1 cellular context compared by ENCODE assay signal in the genomic region with DNA sequence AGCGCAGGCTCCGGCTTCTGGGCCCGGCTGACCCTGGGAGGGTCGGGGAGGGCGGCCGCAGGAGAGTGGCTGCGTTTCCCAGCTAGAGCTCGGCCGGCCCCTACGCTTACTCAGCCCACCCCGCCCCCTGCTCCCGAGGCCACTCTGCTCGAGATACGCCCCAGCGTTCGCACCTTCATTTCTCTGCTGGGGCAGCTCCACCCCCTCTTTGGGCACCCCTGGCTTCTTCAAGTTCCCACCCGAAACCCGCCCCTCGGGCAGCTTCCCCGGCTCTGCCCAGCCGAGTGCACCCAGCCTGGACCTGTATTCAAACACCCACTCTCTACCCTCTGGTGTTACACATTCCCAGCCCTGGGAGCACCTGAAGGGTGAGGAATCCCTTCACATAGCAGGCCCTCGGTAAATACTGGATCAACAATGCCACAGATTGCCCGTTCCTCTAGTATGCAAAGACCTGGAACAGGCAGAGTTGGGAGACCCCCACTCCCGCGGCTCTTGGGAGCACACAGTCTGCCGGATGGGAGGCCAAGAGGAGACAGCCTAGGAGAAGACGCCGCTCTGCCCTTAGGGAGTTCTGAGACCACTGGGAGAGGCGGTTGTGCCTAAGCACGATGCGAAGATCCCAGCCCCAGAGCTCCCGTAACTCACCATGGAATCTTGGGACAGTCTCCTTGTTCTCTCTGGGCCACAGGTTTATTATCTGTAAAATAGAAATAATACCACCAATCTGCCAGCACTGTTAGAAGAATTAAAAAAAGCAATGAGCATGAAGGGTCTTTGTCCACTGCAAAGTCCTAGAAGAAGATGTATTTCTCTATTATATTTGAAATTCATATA.
TF ChIP-seq lines count a peak whose summit lies in the region.

No MANE protein-coding gene starts in this region.

TF ChIP-seq in HepG2, 621 proteins besides CTCF, POLR2A, EP300 and RAD21 (continued from another document and continues in another):
- TF ChIP-seq, protein P1, sequence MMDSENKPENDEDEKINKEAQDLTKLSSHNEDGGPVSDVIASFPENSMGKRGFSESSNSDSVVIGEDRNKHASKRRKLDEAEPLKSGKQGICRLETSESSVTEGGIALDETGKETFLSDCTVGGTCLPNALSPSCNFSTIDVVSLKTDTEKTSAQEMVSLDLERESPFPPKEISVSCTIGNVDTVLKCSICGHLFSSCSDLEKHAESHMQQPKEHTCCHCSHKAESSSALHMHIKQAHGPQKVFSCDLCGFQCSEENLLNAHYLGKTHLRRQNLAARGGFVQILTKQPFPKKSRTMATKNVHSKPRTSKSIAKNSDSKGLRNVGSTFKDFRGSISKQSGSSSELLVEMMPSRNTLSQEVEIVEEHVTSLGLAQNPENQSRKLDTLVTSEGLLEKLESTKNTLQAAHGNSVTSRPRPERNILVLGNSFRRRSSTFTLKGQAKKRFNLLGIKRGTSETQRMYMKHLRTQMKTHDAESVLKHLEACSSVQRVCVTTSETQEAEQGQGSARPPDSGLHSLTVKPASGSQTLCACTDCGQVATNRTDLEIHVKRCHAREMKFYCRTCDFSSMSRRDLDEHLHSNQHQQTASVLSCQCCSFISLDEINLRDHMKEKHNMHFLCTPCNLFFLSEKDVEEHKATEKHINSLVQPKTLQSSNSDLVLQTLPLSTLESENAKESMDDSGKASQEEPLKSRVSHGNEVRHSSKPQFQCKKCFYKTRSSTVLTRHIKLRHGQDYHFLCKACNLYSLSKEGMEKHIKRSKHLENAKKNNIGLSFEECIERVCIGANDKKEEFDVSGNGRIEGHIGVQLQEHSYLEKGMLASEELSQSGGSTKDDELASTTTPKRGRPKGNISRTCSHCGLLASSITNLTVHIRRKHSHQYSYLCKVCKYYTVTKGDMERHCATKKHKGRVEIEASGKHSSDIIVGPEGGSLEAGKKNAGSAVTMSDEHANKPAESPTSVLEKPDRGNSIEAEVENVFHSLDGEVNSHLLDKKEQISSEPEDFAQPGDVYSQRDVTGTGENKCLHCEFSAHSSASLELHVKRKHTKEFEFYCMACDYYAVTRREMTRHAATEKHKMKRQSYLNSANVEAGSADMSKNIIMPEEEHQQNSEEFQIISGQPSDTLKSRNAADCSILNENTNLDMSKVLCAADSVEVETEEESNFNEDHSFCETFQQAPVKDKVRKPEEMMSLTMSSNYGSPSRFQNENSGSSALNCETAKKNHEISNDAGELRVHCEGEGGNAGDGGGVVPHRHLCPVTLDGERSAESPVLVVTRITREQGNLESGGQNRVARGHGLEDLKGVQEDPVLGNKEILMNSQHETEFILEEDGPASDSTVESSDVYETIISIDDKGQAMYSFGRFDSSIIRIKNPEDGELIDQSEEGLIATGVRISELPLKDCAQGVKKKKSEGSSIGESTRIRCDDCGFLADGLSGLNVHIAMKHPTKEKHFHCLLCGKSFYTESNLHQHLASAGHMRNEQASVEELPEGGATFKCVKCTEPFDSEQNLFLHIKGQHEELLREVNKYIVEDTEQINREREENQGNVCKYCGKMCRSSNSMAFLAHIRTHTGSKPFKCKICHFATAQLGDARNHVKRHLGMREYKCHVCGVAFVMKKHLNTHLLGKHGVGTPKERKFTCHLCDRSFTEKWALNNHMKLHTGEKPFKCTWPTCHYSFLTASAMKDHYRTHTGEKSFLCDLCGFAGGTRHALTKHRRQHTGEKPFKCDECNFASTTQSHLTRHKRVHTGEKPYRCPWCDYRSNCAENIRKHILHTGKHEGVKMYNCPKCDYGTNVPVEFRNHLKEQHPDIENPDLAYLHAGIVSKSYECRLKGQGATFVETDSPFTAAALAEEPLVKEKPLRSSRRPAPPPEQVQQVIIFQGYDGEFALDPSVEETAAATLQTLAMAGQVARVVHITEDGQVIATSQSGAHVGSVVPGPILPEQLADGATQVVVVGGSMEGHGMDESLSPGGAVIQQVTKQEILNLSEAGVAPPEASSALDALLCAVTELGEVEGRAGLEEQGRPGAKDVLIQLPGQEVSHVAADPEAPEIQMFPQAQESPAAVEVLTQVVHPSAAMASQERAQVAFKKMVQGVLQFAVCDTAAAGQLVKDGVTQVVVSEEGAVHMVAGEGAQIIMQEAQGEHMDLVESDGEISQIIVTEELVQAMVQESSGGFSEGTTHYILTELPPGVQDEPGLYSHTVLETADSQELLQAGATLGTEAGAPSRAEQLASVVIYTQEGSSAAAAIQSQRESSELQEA (CRISPR knock-in tag; IDR thresholded peaks at IDR 0.05; ENCODE audit: not compliant biosample characterization), result peak; percentile 14
- no peak for TF ChIP-seq RXRB (CRISPR knock-in tag; IDR thresholded peaks at IDR 0.05; ENCODE audit: borderline replicate concordance)
- TF ChIP-seq BORCS8-MEF2B (CRISPR knock-in tag; IDR thresholded peaks at IDR 0.05), result peak; percentile 1; the same call in 1 of the 2 replicates
- 0 out of 2 replicates have a peak, but pooled peaks have one; percentile 0 for TF ChIP-seq ZNF629 (CRISPR knock-in tag; conservative IDR thresholded peaks at IDR 0.05)
- peak; percentile 7 for TF ChIP-seq ZNF781 (CRISPR knock-in tag; IDR thresholded peaks at IDR 0.05; ENCODE audit: borderline replicate concordance, not compliant biosample characterization)
- TF ChIP-seq ZNF546 (CRISPR knock-in tag; conservative IDR thresholded peaks at IDR 0.05), result no peak; the same call in 1 of the 2 replicates
- no peak for TF ChIP-seq RBAK (CRISPR knock-in tag; IDR thresholded peaks at IDR 0.05)
- no peak for TF ChIP-seq ELF4 (CRISPR knock-in tag; IDR thresholded peaks at IDR 0.05; ENCODE audit: borderline replicate concordance)
- 0 out of 2 replicates have a peak, but pooled peaks have one; percentile 0 for TF ChIP-seq HDAC2 (CRISPR knock-in tag; IDR thresholded peaks at IDR 0.05)
- TF ChIP-seq POLR2AphosphoS5 (IDR thresholded peaks at IDR 0.05; ENCODE audit: low read depth, low read length), result no peak
- TF ChIP-seq NFIC (IDR thresholded peaks at IDR 0.05; ENCODE audit: low read length), result no peak
- TF ChIP-seq SNAPC2 (CRISPR knock-in tag; IDR thresholded peaks at IDR 0.05), result no peak
- TF ChIP-seq NFIB (CRISPR knock-in tag; IDR thresholded peaks at IDR 0.05; ENCODE audit: borderline replicate concordance), result no peak
- TF ChIP-seq, protein P2, sequence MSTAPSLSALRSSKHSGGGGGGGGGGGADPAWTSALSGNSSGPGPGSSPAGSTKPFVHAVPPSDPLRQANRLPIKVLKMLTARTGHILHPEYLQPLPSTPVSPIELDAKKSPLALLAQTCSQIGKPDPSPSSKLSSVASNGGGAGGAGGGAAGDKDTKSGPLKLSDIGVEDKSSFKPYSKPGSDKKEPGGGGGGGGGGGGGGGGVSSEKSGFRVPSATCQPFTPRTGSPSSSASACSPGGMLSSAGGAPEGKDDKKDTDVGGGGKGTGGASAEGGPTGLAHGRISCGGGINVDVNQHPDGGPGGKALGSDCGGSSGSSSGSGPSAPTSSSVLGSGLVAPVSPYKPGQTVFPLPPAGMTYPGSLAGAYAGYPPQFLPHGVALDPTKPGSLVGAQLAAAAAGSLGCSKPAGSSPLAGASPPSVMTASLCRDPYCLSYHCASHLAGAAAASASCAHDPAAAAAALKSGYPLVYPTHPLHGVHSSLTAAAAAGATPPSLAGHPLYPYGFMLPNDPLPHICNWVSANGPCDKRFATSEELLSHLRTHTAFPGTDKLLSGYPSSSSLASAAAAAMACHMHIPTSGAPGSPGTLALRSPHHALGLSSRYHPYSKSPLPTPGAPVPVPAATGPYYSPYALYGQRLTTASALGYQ (CRISPR knock-in tag; IDR thresholded peaks at IDR 0.05), result no peak
- no peak for TF ChIP-seq FOXA1 (IDR thresholded peaks at IDR 0.05)
- TF ChIP-seq FOXA1 (CRISPR knock-in tag; IDR thresholded peaks at IDR 0.05), result peak; percentile 28; the same call in 1 of the 2 replicates
- TF ChIP-seq, protein P3, sequence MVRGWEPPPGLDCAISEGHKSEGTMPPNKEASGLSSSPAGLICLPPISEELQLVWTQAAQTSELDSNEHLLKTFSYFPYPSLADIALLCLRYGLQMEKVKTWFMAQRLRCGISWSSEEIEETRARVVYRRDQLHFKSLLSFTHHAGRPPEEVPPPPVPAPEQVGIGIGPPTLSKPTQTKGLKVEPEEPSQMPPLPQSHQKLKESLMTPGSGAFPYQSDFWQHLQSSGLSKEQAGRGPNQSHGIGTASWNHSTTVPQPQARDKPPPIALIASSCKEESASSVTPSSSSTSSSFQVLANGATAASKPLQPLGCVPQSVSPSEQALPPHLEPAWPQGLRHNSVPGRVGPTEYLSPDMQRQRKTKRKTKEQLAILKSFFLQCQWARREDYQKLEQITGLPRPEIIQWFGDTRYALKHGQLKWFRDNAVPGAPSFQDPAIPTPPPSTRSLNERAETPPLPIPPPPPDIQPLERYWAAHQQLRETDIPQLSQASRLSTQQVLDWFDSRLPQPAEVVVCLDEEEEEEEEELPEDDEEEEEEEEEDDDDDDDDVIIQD (CRISPR knock-in tag; IDR thresholded peaks at IDR 0.05; ENCODE audit: low read depth), result no peak
- TF ChIP-seq, protein P4, sequence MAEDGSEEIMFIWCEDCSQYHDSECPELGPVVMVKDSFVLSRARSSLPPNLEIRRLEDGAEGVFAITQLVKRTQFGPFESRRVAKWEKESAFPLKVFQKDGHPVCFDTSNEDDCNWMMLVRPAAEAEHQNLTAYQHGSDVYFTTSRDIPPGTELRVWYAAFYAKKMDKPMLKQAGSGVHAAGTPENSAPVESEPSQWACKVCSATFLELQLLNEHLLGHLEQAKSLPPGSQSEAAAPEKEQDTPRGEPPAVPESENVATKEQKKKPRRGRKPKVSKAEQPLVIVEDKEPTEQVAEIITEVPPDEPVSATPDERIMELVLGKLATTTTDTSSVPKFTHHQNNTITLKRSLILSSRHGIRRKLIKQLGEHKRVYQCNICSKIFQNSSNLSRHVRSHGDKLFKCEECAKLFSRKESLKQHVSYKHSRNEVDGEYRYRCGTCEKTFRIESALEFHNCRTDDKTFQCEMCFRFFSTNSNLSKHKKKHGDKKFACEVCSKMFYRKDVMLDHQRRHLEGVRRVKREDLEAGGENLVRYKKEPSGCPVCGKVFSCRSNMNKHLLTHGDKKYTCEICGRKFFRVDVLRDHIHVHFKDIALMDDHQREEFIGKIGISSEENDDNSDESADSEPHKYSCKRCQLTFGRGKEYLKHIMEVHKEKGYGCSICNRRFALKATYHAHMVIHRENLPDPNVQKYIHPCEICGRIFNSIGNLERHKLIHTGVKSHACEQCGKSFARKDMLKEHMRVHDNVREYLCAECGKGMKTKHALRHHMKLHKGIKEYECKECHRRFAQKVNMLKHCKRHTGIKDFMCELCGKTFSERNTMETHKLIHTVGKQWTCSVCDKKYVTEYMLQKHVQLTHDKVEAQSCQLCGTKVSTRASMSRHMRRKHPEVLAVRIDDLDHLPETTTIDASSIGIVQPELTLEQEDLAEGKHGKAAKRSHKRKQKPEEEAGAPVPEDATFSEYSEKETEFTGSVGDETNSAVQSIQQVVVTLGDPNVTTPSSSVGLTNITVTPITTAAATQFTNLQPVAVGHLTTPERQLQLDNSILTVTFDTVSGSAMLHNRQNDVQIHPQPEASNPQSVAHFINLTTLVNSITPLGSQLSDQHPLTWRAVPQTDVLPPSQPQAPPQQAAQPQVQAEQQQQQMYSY (CRISPR knock-in tag; IDR thresholded peaks at IDR 0.05), result peak; percentile 14; the same call in 1 of the 2 replicates
- TF ChIP-seq HNRNPH1 (optimal IDR thresholded peaks at IDR 0.05; ENCODE audit: low read depth, low read length), result no peak
- TF ChIP-seq NR2C2 (CRISPR knock-in tag; IDR thresholded peaks at IDR 0.05; ENCODE audit: borderline replicate concordance), result no peak
- TF ChIP-seq, protein P5, sequence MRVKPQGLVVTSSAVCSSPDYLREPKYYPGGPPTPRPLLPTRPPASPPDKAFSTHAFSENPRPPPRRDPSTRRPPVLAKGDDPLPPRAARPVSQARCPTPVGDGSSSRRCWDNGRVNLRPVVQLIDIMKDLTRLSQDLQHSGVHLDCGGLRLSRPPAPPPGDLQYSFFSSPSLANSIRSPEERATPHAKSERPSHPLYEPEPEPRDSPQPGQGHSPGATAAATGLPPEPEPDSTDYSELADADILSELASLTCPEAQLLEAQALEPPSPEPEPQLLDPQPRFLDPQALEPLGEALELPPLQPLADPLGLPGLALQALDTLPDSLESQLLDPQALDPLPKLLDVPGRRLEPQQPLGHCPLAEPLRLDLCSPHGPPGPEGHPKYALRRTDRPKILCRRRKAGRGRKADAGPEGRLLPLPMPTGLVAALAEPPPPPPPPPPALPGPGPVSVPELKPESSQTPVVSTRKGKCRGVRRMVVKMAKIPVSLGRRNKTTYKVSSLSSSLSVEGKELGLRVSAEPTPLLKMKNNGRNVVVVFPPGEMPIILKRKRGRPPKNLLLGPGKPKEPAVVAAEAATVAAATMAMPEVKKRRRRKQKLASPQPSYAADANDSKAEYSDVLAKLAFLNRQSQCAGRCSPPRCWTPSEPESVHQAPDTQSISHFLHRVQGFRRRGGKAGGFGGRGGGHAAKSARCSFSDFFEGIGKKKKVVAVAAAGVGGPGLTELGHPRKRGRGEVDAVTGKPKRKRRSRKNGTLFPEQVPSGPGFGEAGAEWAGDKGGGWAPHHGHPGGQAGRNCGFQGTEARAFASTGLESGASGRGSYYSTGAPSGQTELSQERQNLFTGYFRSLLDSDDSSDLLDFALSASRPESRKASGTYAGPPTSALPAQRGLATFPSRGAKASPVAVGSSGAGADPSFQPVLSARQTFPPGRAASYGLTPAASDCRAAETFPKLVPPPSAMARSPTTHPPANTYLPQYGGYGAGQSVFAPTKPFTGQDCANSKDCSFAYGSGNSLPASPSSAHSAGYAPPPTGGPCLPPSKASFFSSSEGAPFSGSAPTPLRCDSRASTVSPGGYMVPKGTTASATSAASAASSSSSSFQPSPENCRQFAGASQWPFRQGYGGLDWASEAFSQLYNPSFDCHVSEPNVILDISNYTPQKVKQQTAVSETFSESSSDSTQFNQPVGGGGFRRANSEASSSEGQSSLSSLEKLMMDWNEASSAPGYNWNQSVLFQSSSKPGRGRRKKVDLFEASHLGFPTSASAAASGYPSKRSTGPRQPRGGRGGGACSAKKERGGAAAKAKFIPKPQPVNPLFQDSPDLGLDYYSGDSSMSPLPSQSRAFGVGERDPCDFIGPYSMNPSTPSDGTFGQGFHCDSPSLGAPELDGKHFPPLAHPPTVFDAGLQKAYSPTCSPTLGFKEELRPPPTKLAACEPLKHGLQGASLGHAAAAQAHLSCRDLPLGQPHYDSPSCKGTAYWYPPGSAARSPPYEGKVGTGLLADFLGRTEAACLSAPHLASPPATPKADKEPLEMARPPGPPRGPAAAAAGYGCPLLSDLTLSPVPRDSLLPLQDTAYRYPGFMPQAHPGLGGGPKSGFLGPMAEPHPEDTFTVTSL (CRISPR knock-in tag; IDR thresholded peaks at IDR 0.05; ENCODE audit: borderline replicate concordance), result 0 out of 2 replicates have a peak, but pooled peaks have one; percentile 54
- no peak for TF ChIP-seq SMARCC2 (IDR thresholded peaks at IDR 0.05)
- TF ChIP-seq HNRNPLL (IDR thresholded peaks at IDR 0.05; ENCODE audit: low read depth, low read length, poor library complexity, severe bottlenecking), result peak; percentile 68
- 0 out of 2 replicates have a peak, but pooled peaks have one; percentile 6 for TF ChIP-seq CBFB (CRISPR knock-in tag; IDR thresholded peaks at IDR 0.05)
- TF ChIP-seq, protein P6, sequence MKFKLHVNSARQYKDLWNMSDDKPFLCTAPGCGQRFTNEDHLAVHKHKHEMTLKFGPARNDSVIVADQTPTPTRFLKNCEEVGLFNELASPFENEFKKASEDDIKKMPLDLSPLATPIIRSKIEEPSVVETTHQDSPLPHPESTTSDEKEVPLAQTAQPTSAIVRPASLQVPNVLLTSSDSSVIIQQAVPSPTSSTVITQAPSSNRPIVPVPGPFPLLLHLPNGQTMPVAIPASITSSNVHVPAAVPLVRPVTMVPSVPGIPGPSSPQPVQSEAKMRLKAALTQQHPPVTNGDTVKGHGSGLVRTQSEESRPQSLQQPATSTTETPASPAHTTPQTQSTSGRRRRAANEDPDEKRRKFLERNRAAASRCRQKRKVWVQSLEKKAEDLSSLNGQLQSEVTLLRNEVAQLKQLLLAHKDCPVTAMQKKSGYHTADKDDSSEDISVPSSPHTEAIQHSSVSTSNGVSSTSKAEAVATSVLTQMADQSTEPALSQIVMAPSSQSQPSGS (CRISPR knock-in tag; IDR thresholded peaks at IDR 0.05), result 0 out of 2 replicates have a peak, but pooled peaks have one; percentile 6
- TF ChIP-seq PHF20 (CRISPR knock-in tag; IDR thresholded peaks at IDR 0.05), result peak; percentile 19; the same call in 1 of the 2 replicates
